ENCODE assay signal across 8 cellular contexts in the genomic region with DNA sequence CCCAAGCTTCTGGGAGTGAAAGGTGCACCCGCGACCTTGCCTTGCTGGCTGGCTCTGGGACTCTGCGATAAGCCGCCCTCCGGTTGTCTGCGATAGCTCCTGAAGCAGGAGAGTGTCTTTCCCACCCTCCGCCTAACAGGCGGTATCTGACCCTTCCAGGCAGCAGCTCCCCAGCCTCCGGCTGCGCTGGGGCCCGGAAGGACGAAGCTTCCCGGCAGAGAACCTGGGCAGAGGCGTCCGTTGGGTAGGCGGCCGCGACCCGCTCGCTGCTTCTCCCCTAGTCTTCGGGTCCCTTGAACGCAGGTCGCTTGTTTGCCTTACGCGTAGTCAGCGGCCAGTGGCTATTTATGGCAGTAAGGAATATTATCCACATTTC.
A peak's percentile ranks its signal among the peaks of the same experiment; 100 is the strongest.
DNase-seq lines count a peak whose midpoint lies in the region; ATAC-seq and TF ChIP-seq lines count a peak whose summit lies in the region.

No MANE protein-coding gene starts in this region.

- no peaks in the 10 kb centered on the region for H3K36me3 ChIP-seq in effector memory CD4-positive, alpha-beta T cell (ENCODE audit: control insufficient read depth, insufficient read depth, low read length)
- no peaks in the 10 kb centered on the region for H3K36me3 ChIP-seq in mucosa of stomach (ENCODE audit: control insufficient read depth, insufficient read depth, low read length)

- no peaks in the 10 kb centered on the region for H3K9me3 ChIP-seq in effector memory CD4-positive, alpha-beta T cell (ENCODE audit: control insufficient read depth, low read length)
- no peaks in the 10 kb centered on the region for H3K9me3 ChIP-seq in mucosa of stomach (ENCODE audit: control insufficient read depth, low read length)

- CTCF ChIA-PET in RWPE1 (lab: Yijun Ruan, JAX), result interaction anchor here (1.0 kb wide), 1 partner anchor 11 kb away, joined by 3 read pairs; no protein-coding TSS in a partner anchor

- H3K27me3 ChIP-seq in effector memory CD4-positive, alpha-beta T cell (replicated peaks; ENCODE audit: control insufficient read depth, insufficient read depth, low read length, poor library complexity, severe bottlenecking), result no peaks in the 10 kb centered on the region
- H3K27me3 ChIP-seq in mucosa of stomach (ENCODE audit: control insufficient read depth, insufficient read depth, low read length), result no peaks in the 10 kb centered on the region

- TF ChIP-seq CTCF in AG09309 (IDR thresholded peaks at IDR 0.05; ENCODE audit: control insufficient read depth, insufficient read depth, low read depth, low read length, missing control alignments) (no peak), RWPE1 (conservative IDR thresholded peaks at IDR 0.05; ENCODE audit: low read depth) (no peak), GM13977 (IDR thresholded peaks at IDR 0.05; ENCODE audit: extremely low read depth, insufficient read depth, missing control alignments) (no peak)

- H3K4me1 ChIP-seq in effector memory CD4-positive, alpha-beta T cell (ENCODE audit: control insufficient read depth, insufficient read depth, low read length, poor library complexity, severe bottlenecking), result peaks cover 42% of the 10 kb centered on the region
- no peaks in the 10 kb centered on the region for H3K4me1 ChIP-seq in mucosa of stomach (ENCODE audit: control insufficient read depth, insufficient read depth, low read length)

- no peak for DNase-seq in AG09309 (ENCODE audit: low read depth)
- peak; percentile 42 for DNase-seq in RWPE1 (ENCODE audit: low spot score)
- peak in 1 of 3 donors; percentile 1 for DNase-seq in effector memory CD4-positive, alpha-beta T cell
- no peak for DNase-seq in NCI-H2196 (lab: John Stamatoyannopoulos, UW; ENCODE audit: unreplicated experiment)
- no peak for DNase-seq in GM13977 (ENCODE audit: low spot score)

- H3K27ac ChIP-seq in RWPE1, result peak overlapping the region; percentile 98
- H3K27ac ChIP-seq in effector memory CD4-positive, alpha-beta T cell (ENCODE audit: insufficient read depth, low read length, poor library complexity, severe bottlenecking), result peak overlapping the region; percentile 100

- ATAC-seq in GM18870 (IDR thresholded peaks at IDR 0.05; ENCODE audit: unreplicated experiment) (peak; percentile 22), HG03066 (IDR thresholded peaks at IDR 0.05; ENCODE audit: low read depth, unreplicated experiment) (peak; percentile 19)

- in situ Hi-C loops in GM13977 (cut with MboI; ENCODE audit: low pct_unique_long_range_greater_than_20kb, low sequenced_read_pairs, unreplicated experiment), result no loop called here

- POLR2A ChIA-PET in RWPE1 (lab: Yijun Ruan, JAX; ENCODE audit: low non-redundant PET), result interaction anchor here (0.6 kb wide), 2 partner anchors 258 to 853 kb away, joined by 3 read pairs; no protein-coding TSS in a partner anchor

- H3K4me3 ChIP-seq in AG09309 (ENCODE audit: control insufficient read depth, low read depth, low read length) (peak overlapping the region; percentile 74), mucosa of stomach (ENCODE audit: low read length) (peak overlapping the region; percentile 96)
- H3K4me3 ChIP-seq in effector memory CD4-positive, alpha-beta T cell (ENCODE audit: insufficient read depth, low read depth, low read length, poor library complexity, severe bottlenecking), result peak overlapping the region; percentile 90

- H3K9ac ChIP-seq in mucosa of stomach (ENCODE audit: low read length), result peak overlapping the region; percentile 99
